ENCODE assay signal across 10 cellular contexts in genomic region chr17:30950669-30951399, GRCh38. TPM values are rescaled to one million over a fixed set of nuclear protein-coding genes. Genes with fewer than 3 reads are reported as not detected.
DNase-seq lines count a peak whose midpoint lies in the region; ATAC-seq, FAIRE-seq and TF ChIP-seq lines count a peak whose summit lies in the region.
"Had no signal": no experiment of that assay in that cellular context is flagged by ENCODE, and none has a peak within 500 bp of the region (broad histone marks: within the 10 kb centered on the region; RNA-seq: fewer than 3 reads in every experiment).

No MANE protein-coding gene starts in this region.

- no peak overlapping the region for H3K9ac ChIP-seq in K562 (ENCODE audit: insufficient read depth in 1 of 2, low read depth in 2 of 2, low read length in 2 of 2)

- ATAC-seq in K562 (no peak; the same call in 2 of the 3 replicates), lung (ENCODE audit: insufficient read depth, low FRiP score) (peak; percentile 53), HG03139 (IDR thresholded peaks at IDR 0.05; ENCODE audit: unreplicated experiment) (no peak), GM21786 (IDR thresholded peaks at IDR 0.05; ENCODE audit: unreplicated experiment) (no peak)

- H3K9me3 Mint-ChIP-seq in mesothelial cell of epicardium = no peaks in the 10 kb centered on the region

- peaks cover 2% of the 10 kb centered on the region; the same call in 1 of the 2 replicates for H4K20me1 ChIP-seq in K562 (replicated peaks; ENCODE audit: control insufficient read depth, insufficient read depth, low read length)

- intact Hi-C loops in K562 (cut with micrococcal nuclease) = no loop called here

- no peak overlapping the region for H3K4me2 ChIP-seq in K562 (ENCODE audit: insufficient read depth, low read length)

- in situ Hi-C loops in K562 (cut with MboI) = no loop called here

- no peak for TF ChIP-seq CTCF in AG09319 (IDR thresholded peaks at IDR 0.05; ENCODE audit: low read depth, low read length)
- TF ChIP-seq CTCF in K562 (IDR thresholded peaks at IDR 0.05 in 2 of 3, conservative IDR thresholded peaks at IDR 0.05 in 1 of 3; ENCODE audit: insufficient read depth in 2 of 3, low read depth in 1 of 3, low read length in 3 of 3) = no peak
- no peak for TF ChIP-seq CTCF in lung (IDR thresholded peaks at IDR 0.05; ENCODE audit: control extremely low read depth, extremely low read depth)
- TF ChIP-seq CTCF in mesothelial cell of epicardium (IDR thresholded peaks at IDR 0.05; ENCODE audit: unreplicated experiment) = no peak

- FAIRE-seq in K562 (lab: Jason Lieb, UNC) = no peak
- FAIRE-seq: endometrium, G401.6 had no signal

- H3K4me1 Mint-ChIP-seq in mesothelial cell of epicardium = no peaks in the 10 kb centered on the region

- DNase-seq in AG09319 (ENCODE audit: extremely low read depth, low read depth) = peak; percentile 50
- peak; percentile 85 for DNase-seq in NCI-H1105 treated with DMSO at 0.1 percent for 48 hours (lab: John Stamatoyannopoulos, UW)
- no peak for DNase-seq in K562 (ENCODE audit: extremely low read depth in 1 of 4, low spot score in 3 of 4)
- peak; percentile 65 for DNase-seq in lung (ENCODE audit: low spot score)
- no peak for DNase-seq in mesothelial cell of epicardium (ENCODE audit: low spot score in 2 of 2, unreplicated experiment in 2 of 2)
- no peak for DNase-seq in NCI-H128 (lab: John Stamatoyannopoulos, UW; ENCODE audit: unreplicated experiment)

- no TSS peak for BruUV-seq in K562 (replicated peaks; lab: Mats Ljungman, UMichigan)

- POLR2A ChIA-PET in K562 (lab: Yijun Ruan, JAX) = interaction anchor here (0.8 kb wide), 1 partner anchor 143 kb away, joined by 4 read pairs; no protein-coding TSS in a partner anchor

- CTCF ChIA-PET in K562 (lab: Yijun Ruan, JAX; ENCODE audit: low intra/inter-chr PET ratio) = no interaction called here

- no peak overlapping the region for H2AFZ ChIP-seq in K562 (ENCODE audit: low read depth, low read length)

- no peaks in the 10 kb centered on the region for H3K79me2 ChIP-seq in K562 (ENCODE audit: control insufficient read depth, insufficient read depth, low read length)

- WGBS in K562 (ENCODE audit: insufficient coverage, low coverage, missing lambda C conversion rate) = 19% methylated on average over 9 of the region's 9 CpGs
- WGBS in lung, 2 donors = 57 to 59% methylated on average over 9 of the region's 9 CpGs

- H3K4me1 ChIP-seq in K562 (replicated peaks in 1 of 2; ENCODE audit: control insufficient read depth in 2 of 2, insufficient read depth in 2 of 2, low read length in 2 of 2) (no peaks in the 10 kb centered on the region), lung (ENCODE audit: control insufficient read depth in 2 of 2, insufficient read depth in 2 of 2, low read length in 2 of 2) (peaks cover 0 to 1% of the 10 kb centered on the region in 2 donors)

- no peaks in the 10 kb centered on the region for H3K9me1 ChIP-seq in K562 (ENCODE audit: control insufficient read depth, insufficient read depth, low read length)

- no peak for TF ChIP-seq EP300 in K562 (IDR thresholded peaks at IDR 0.05; ENCODE audit: low read length)

- TF ChIP-seq RAD21 in K562 (CRISPR knock-in tag; conservative IDR thresholded peaks at IDR 0.05 in 1 of 2, IDR thresholded peaks at IDR 0.05 in 1 of 2) = no peak

- H3K27ac ChIP-seq in K562 (ENCODE audit: extremely low read depth, low read depth, low read length) (no peak overlapping the region), lung (ENCODE audit: low read depth in 1 of 2, low read length in 1 of 2) (no peak overlapping the region)

- H3K27me3 ChIP-seq in K562 (ENCODE audit: control insufficient read depth in 2 of 2, insufficient read depth in 2 of 2, low read length in 2 of 2) = peaks cover 12 to 38% of the 10 kb centered on the region in 2 experiments; a peak in 4 of 5 replicates
- H3K27me3 ChIP-seq in lung (ENCODE audit: control insufficient read depth, insufficient read depth) = no peaks in the 10 kb centered on the region

- H3K4me3 ChIP-seq in K562 (no peak overlapping the region), lung (no peak overlapping the region)

- H3K4me3 Mint-ChIP-seq in mesothelial cell of epicardium = no peak overlapping the region

- no peak for TF ChIP-seq POLR2A in K562 (conservative IDR thresholded peaks at IDR 0.05)

- H3K36me3 ChIP-seq in K562 (ENCODE audit: control insufficient read depth, insufficient read depth, low read length) (no peaks in the 10 kb centered on the region), lung (ENCODE audit: control insufficient read depth in 2 of 2, insufficient read depth in 2 of 2, low read length in 2 of 2) (peaks cover 0 to 2% of the 10 kb centered on the region in 2 donors)

- no peaks in the 10 kb centered on the region for H3K27me3 Mint-ChIP-seq in mesothelial cell of epicardium (ENCODE audit: low read depth)

- H3K27ac Mint-ChIP-seq in mesothelial cell of epicardium = no peak overlapping the region

- H3K9me3 ChIP-seq in K562 (replicated peaks; ENCODE audit: control insufficient read depth, insufficient read depth, low read depth, low read length) = no peaks in the 10 kb centered on the region
- H3K9me3 ChIP-seq in lung (ENCODE audit: control insufficient read depth in 2 of 2, insufficient read depth in 1 of 2, low read length in 1 of 2) = no peaks in the 10 kb centered on the region

- H3K36me3 Mint-ChIP-seq in mesothelial cell of epicardium = no peaks in the 10 kb centered on the region

RNA-seq across cellular contexts. Expression of gene RNF135, which starts 20.0 kb away (rescaled TPM):
- total RNA-seq in K562 (2011; cell fraction: chromatin; rRNA removed; ENCODE audit: low replicate concordance) = not detected in 2 replicates
- total RNA-seq in K562 (2011; cell fraction: nucleolus; rRNA removed) = not detected in 2 replicates
- total RNA-seq in K562 (2011; cell fraction: nucleoplasm; rRNA removed) = not detected in 2 replicates
- total RNA-seq in K562 (2014; rRNA removed) (not detected in 2 replicates), K562 (2014; rRNA removed; fragmentation: Illumina TruSeq; extraction: Trizol) (not detected in 2 replicates), K562 (2015; rRNA removed; fragmentation: Illumina TruSeq; extraction: Trizol) (not detected in 2 replicates), K562 (2021) (0.09 TPM in 1 of 2 replicates, not detected in the other), lung (10 to 100 TPM; 11.1 to 42.1 TPM), mesothelial cell of epicardium (15.4 to 15.8 TPM (median 15.7 TPM) in 3 replicates)
- polyA plus RNA-seq in K562 (2011; rRNA removed) (0.08 TPM in 1 of 2 replicates, not detected in the other), K562 (2014; fragmentation: Illumina TruSeq; extraction: Trizol) (not detected in 2 replicates), K562 (2014; fragmentation: Nextera tagmentation; extraction: Ambion mirVana) (not detected), K562 (2014; rRNA removed) (not detected in 2 replicates), lung (10 to 100 TPM; 22.1 to 23.8 TPM)
- not detected in 2 replicates for polyA plus RNA-seq in K562 (2011; cell fraction: cytosol; rRNA removed)
- polyA plus RNA-seq in K562 (2011; cell fraction: nucleus; rRNA removed) = not detected in 2 replicates
- polyA plus RNA-seq in K562 (2012) = 0.08 TPM in 1 of 2 replicates, not detected in the other
- polyA minus RNA-seq in K562 (2011; rRNA and poly(A)+ RNA removed) = not detected in 2 replicates
- not detected in 2 replicates for polyA minus RNA-seq in K562 (2011; cell fraction: cytosol; rRNA and poly(A)+ RNA removed)
- polyA minus RNA-seq in K562 (2011; cell fraction: nucleus; rRNA and poly(A)+ RNA removed) = not detected in 2 replicates

RNA-seq across cellular contexts. Expression of gene ADAP2, which starts 29.1 kb away (rescaled TPM):
- not detected in 2 replicates for total RNA-seq in K562 (2011; cell fraction: chromatin; rRNA removed; ENCODE audit: low replicate concordance)
- 1.5 TPM in 1 of 2 replicates, not detected in the other for total RNA-seq in K562 (2011; cell fraction: nucleolus; rRNA removed)
- total RNA-seq in K562 (2011; cell fraction: nucleoplasm; rRNA removed) = 4.4 TPM in 1 of 2 replicates, not detected in the other
- total RNA-seq in K562 (2014; rRNA removed) (0.73 TPM in 1 of 2 replicates, not detected in the other), K562 (2014; rRNA removed; fragmentation: Illumina TruSeq; extraction: Trizol) (0.25 TPM in 1 of 2 replicates, not detected in the other), K562 (2015; rRNA removed; fragmentation: Illumina TruSeq; extraction: Trizol) (not detected in 2 replicates), K562 (2021) (0.20 and 0.58 TPM in 2 replicates), lung (10 to 100 TPM; 18.6 to 37.1 TPM), mesothelial cell of epicardium (0.36 to 2.3 TPM (median 1.9 TPM) in 3 replicates)
- polyA plus RNA-seq in K562 (2011; rRNA removed) (0.06 TPM in 1 of 2 replicates, not detected in the other), K562 (2014; fragmentation: Illumina TruSeq; extraction: Trizol) (not detected in 2 replicates), K562 (2014; fragmentation: Nextera tagmentation; extraction: Ambion mirVana) (not detected), K562 (2014; rRNA removed) (not detected in 2 replicates), lung (10 to 100 TPM; 10.3 to 40.9 TPM)
- 0.04 TPM in 1 of 2 replicates, not detected in the other for polyA plus RNA-seq in K562 (2011; cell fraction: cytosol; rRNA removed)
- polyA plus RNA-seq in K562 (2011; cell fraction: nucleus; rRNA removed) = 0.64 TPM in 1 of 2 replicates, not detected in the other
- 0.05 TPM in 1 of 2 replicates, not detected in the other for polyA plus RNA-seq in K562 (2012)
- 0.07 TPM in 1 of 2 replicates, not detected in the other for polyA minus RNA-seq in K562 (2011; rRNA and poly(A)+ RNA removed)
- polyA minus RNA-seq in K562 (2011; cell fraction: cytosol; rRNA and poly(A)+ RNA removed) = not detected in 2 replicates
- 0.94 TPM in 1 of 2 replicates, not detected in the other for polyA minus RNA-seq in K562 (2011; cell fraction: nucleus; rRNA and poly(A)+ RNA removed)

RNA-seq across cellular contexts. Expression of gene TEFM, which starts 44.8 kb away (rescaled TPM):
- 20.1 and 32.4 TPM in 2 replicates for total RNA-seq in K562 (2011; cell fraction: chromatin; rRNA removed; ENCODE audit: low replicate concordance)
- total RNA-seq in K562 (2011; cell fraction: nucleolus; rRNA removed) = 9.5 and 11.2 TPM in 2 replicates
- 18.8 and 40.0 TPM in 2 replicates for total RNA-seq in K562 (2011; cell fraction: nucleoplasm; rRNA removed)
- total RNA-seq in K562 (2014; rRNA removed) = 12.5 and 17.2 TPM in 2 replicates
- 29.7 and 37.7 TPM in 2 replicates for total RNA-seq in K562 (2014; rRNA removed; fragmentation: Illumina TruSeq; extraction: Trizol)
- 22.1 and 23.6 TPM in 2 replicates for total RNA-seq in K562 (2015; rRNA removed; fragmentation: Illumina TruSeq; extraction: Trizol)
- total RNA-seq in K562 (2021) = 16.1 and 17.1 TPM in 2 replicates
- polyA plus RNA-seq in K562 (2011; rRNA removed) = 13.3 and 23.3 TPM in 2 replicates
- polyA plus RNA-seq in K562 (2011; cell fraction: cytosol; rRNA removed) = 4.6 and 5.2 TPM in 2 replicates
- 7.7 and 8.2 TPM in 2 replicates for polyA plus RNA-seq in K562 (2011; cell fraction: nucleus; rRNA removed)
- polyA plus RNA-seq in K562 (2012) = 10.8 and 16.8 TPM in 2 replicates
- 35.7 and 37.1 TPM in 2 replicates for polyA plus RNA-seq in K562 (2014; fragmentation: Illumina TruSeq; extraction: Trizol)
- polyA plus RNA-seq in K562 (2014; fragmentation: Nextera tagmentation; extraction: Ambion mirVana) = 10 to 100 TPM; 59.2 to 60.3 TPM
- 21.8 and 22.6 TPM in 2 replicates for polyA plus RNA-seq in K562 (2014; rRNA removed)
- 8.6 and 9.7 TPM in 2 replicates for polyA minus RNA-seq in K562 (2011; rRNA and poly(A)+ RNA removed)
- polyA minus RNA-seq in K562 (2011; cell fraction: cytosol; rRNA and poly(A)+ RNA removed) = 3.7 and 5.8 TPM in 2 replicates
- polyA minus RNA-seq in K562 (2011; cell fraction: nucleus; rRNA and poly(A)+ RNA removed) = 5.0 and 11.0 TPM in 2 replicates
- total RNA-seq in lung = 10 to 100 TPM; 12.5 to 14.0 TPM
- polyA plus RNA-seq in lung = 10 to 100 TPM in 1 of 2 donors, 1 to 10 TPM in 1; 7.6 to 10.1 TPM
- 16.3 to 18.2 TPM (median 16.4 TPM) in 3 replicates for total RNA-seq in mesothelial cell of epicardium

Comparison
In these comparisons a context has a peak if more than half of its experiments do, and no peak if none do; other contexts are left out.
1. DNase-seq: peak in AG09319 (single experiment), NCI-H1105 treated with DMSO at 0.1 percent for 48 hours (single experiment) and lung (single experiment); none in K562 (0 of 4), mesothelial cell of epicardium (0 of 2) and NCI-H128 (single experiment).
2. RNA of gene RNF135, which starts 20.0 kb away (total RNA-seq): 11.1 to 42.1 TPM in lung and 15.4 to 15.8 TPM in mesothelial cell of epicardium; 0.09 TPM in K562; every median in the first group is over 4 times any median in the second.